In genomic region chr2:98134601-98135000, GRCh38 we compare ENCODE assay signal across 12 cellular contexts. TPM values are rescaled to one million over a fixed set of nuclear protein-coding genes. Genes with fewer than 3 reads are reported as not detected.
A peak's percentile ranks its signal among the peaks of the same experiment; 100 is the strongest.
DNase-seq lines count a peak whose midpoint lies in the region; ATAC-seq and TF ChIP-seq lines count a peak whose summit lies in the region.
"Had no signal": no experiment of that assay in that cellular context is flagged by ENCODE, and none has a peak within 500 bp of the region (broad histone marks: within the 10 kb centered on the region; RNA-seq: fewer than 3 reads in every experiment).

No MANE protein-coding gene starts in this region.

- peaks cover 6% of the 10 kb centered on the region for H3K27me3 Mint-ChIP-seq in activated T-cell treated with anti-CD3 and anti-CD28 coated beads, Interleukin-2, amount 50 U/mL, for 24 hours
- H3K27me3 Mint-ChIP-seq in activated naive CD8-positive, alpha-beta T cell: no peaks in the 10 kb centered on the region

- H3K27me3 ChIP-seq in heart left ventricle: no peaks in the 10 kb centered on the region
- H3K27me3 ChIP-seq in skeletal muscle tissue (ENCODE audit: control insufficient read depth in 3 of 3, insufficient read depth in 3 of 3, low read length in 3 of 3): no peaks in the 10 kb centered on the region

- H3K9me3 Mint-ChIP-seq in activated T-cell treated with anti-CD3 and anti-CD28 coated beads, Interleukin-2, amount 50 U/mL, for 24 hours: no peaks in the 10 kb centered on the region
- no peaks in the 10 kb centered on the region for H3K9me3 Mint-ChIP-seq in activated naive CD8-positive, alpha-beta T cell (ENCODE audit: low read depth)
- H3K9me3 Mint-ChIP-seq: effector memory CD8-positive, alpha-beta T cell had no signal

- peak overlapping the region; percentile 8 for H3K4me3 Mint-ChIP-seq in activated T-cell treated with anti-CD3 and anti-CD28 coated beads, Interleukin-2, amount 50 U/mL, for 24 hours
- H3K4me3 Mint-ChIP-seq in activated naive CD8-positive, alpha-beta T cell: no peak overlapping the region
- H3K4me3 Mint-ChIP-seq: effector memory CD8-positive, alpha-beta T cell had no signal

- H3K27ac ChIP-seq in heart left ventricle (peak overlapping the region in 7 of 12 donors; percentile 15 to 57 (median 49)), skeletal muscle tissue (ENCODE audit: low read depth, low read length) (peak overlapping the region; percentile 36)
- H3K27ac ChIP-seq: adrenal gland had no signal

- H3K4me1 Mint-ChIP-seq in activated T-cell treated with anti-CD3 and anti-CD28 coated beads, Interleukin-2, amount 50 U/mL, for 24 hours (ENCODE audit: low read depth): peaks cover 24% of the 10 kb centered on the region
- peaks cover 13% of the 10 kb centered on the region for H3K4me1 Mint-ChIP-seq in activated naive CD8-positive, alpha-beta T cell (ENCODE audit: low read depth)

- no peak for TF ChIP-seq CTCF in heart left ventricle (IDR thresholded peaks at IDR 0.05)

- 51 to 69% (median 62%) methylated on average over 4 of the region's 4 CpGs for whole genome bisulfite sequencing in heart left ventricle, 4 donors

- H3K9me3 ChIP-seq in heart left ventricle (no peaks in the 10 kb centered on the region), skeletal muscle tissue (ENCODE audit: control insufficient read depth in 3 of 3, low read length in 3 of 3) (no peaks in the 10 kb centered on the region)
- H3K9me3 ChIP-seq: adrenal gland had no signal

- H3K36me3 Mint-ChIP-seq in activated T-cell treated with anti-CD3 and anti-CD28 coated beads, Interleukin-2, amount 50 U/mL, for 24 hours (ENCODE audit: low read depth): no peaks in the 10 kb centered on the region
- no peaks in the 10 kb centered on the region for H3K36me3 Mint-ChIP-seq in activated naive CD8-positive, alpha-beta T cell

- H3K36me3 ChIP-seq in heart left ventricle (no peaks in the 10 kb centered on the region), skeletal muscle tissue (ENCODE audit: control insufficient read depth in 3 of 3, insufficient read depth in 3 of 3, low read length in 3 of 3) (no peaks in the 10 kb centered on the region)
- H3K36me3 ChIP-seq: adrenal gland had no signal

- no peak for DNase-seq in activated T-cell treated with anti-CD3 and anti-CD28 coated beads, Interleukin-2, amount 50 U/mL, for 24 hours
- DNase-seq in activated T-cell treated with anti-CD3 and anti-CD28 coated beads, Interleukin-2, amount 50 U/mL, for 48 hours: no peak
- DNase-seq in heart left ventricle (no peak), GM19240 (ENCODE audit: insufficient read length, low spot score) (no peak), nucleus accumbens (lab: John Stamatoyannopoulos, UW) (no peak), cerebellum (ENCODE audit: low spot score) (no peak)
- DNase-seq: NCI-H1417 treated with DMSO at 0.1 percent for 48 hours, NCI-H510A had no signal

- ATAC-seq in heart left ventricle: peak in 3 of 4 donors; percentile 27 to 78 (median 70)

- no peak overlapping the region for H3K9ac ChIP-seq in skeletal muscle tissue (ENCODE audit: low read depth in 1 of 3, low read length in 3 of 3)

- TF ChIP-seq POLR2A in heart left ventricle (IDR thresholded peaks at IDR 0.05): no peak

- H3K27ac Mint-ChIP-seq in activated T-cell treated with anti-CD3 and anti-CD28 coated beads, Interleukin-2, amount 50 U/mL, for 24 hours: peak overlapping the region; percentile 84
- peak overlapping the region; percentile 36 for H3K27ac Mint-ChIP-seq in activated naive CD8-positive, alpha-beta T cell

- H3K4me1 ChIP-seq in heart left ventricle: peaks cover 0 to 17% (median 2%) of the 10 kb centered on the region in 12 donors
- peaks cover 9 to 22% (median 10%) of the 10 kb centered on the region in 3 donors for H3K4me1 ChIP-seq in skeletal muscle tissue (ENCODE audit: control insufficient read depth in 3 of 3, insufficient read depth in 3 of 3, low read length in 3 of 3)
- H3K4me1 ChIP-seq: adrenal gland had no signal

- intact Hi-C loops in heart left ventricle (cut with DNase I): loop anchor here in 1 of 10 donors (10.0 kb wide), 1 partner anchor 90 kb away; no protein-coding TSS in a partner anchor

- H3K4me3 ChIP-seq in heart left ventricle: no peak overlapping the region
- H3K4me3 ChIP-seq in skeletal muscle tissue (ENCODE audit: low read length in 3 of 3): no peak overlapping the region
- H3K4me3 ChIP-seq: adrenal gland had no signal

RNA-seq across cellular contexts. Expression of gene VWA3B, which starts 47.6 kb away (rescaled TPM):
- total RNA-seq in heart left ventricle (under 1 TPM in 8 of 9 donors, not detected in 1; 0.12 to 0.61 (median 0.39) TPM), skeletal muscle tissue (not detected), cerebellum (0.73 TPM)
- under 1 TPM; 0.11 to 0.12 TPM for polyA plus RNA-seq in heart left ventricle
